12 cellular contexts compared by ENCODE assay signal in the genomic region with DNA sequence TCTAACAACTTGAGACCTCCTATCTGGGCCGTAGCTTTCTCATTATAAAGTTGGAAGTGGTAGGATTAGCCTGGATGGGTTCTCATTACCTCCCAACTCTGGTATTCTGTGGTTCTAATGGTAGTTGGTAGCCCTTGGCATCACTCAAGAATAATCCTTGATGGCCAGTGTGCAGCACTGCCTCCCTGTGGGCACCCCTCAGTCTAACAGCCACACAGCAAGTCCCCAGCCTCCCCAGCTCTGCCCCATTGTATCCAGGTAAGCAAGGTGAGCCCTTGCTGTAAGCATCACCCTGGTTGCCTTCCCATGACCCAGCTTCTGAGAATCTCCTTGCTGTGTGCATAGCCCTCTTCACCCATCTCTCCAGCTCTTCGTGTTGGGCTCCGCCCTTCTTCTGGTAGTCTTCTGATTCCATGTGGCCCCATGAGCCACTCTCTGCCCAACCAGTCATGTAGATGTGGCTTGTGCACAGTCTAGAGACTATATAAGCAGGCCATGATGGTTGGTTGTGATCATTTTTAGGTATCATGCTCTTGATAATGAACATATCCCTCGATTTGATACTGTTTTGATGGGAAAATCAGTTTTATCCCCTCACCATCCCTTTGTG. TPM values are rescaled to one million over a fixed set of nuclear protein-coding genes. Genes with fewer than 3 reads are reported as not detected.
DNase-seq lines count a peak whose midpoint lies in the region; ATAC-seq, FAIRE-seq and TF ChIP-seq lines count a peak whose summit lies in the region.
"Had no signal": no experiment of that assay in that cellular context is flagged by ENCODE, and none has a peak within 500 bp of the region (broad histone marks: within the 10 kb centered on the region; RNA-seq: fewer than 3 reads in every experiment).

No MANE protein-coding gene starts in this region.

- WGBS in suprapubic skin: 87% methylated on average over 4 of the region's 4 CpGs

- POLR2A ChIA-PET in AG04450 (lab: Yijun Ruan, JAX): no interaction called here
- POLR2A ChIA-PET in activated B cell treated with CpG ODN at 0.5 μM for 24 hours (lab: Charles Lee): interaction anchor here (0.9 to 17.3 kb wide), 7 partner anchors 10 to 244 kb away, joined by 3 to 975 read pairs (median 4); a partner anchor contains a TSS

- H3K9me3 ChIP-seq in AG04450 (ENCODE audit: control insufficient read depth, insufficient read depth, low read length) (no peaks in the 10 kb centered on the region), suprapubic skin (no peaks in the 10 kb centered on the region)

- CTCF ChIA-PET in AG04450 (lab: Charles Lee) (interaction anchor here (0.6 to 1.0 kb wide), 2 partner anchors 12 to 42 kb away, joined by 3 read pairs; no protein-coding TSS in a partner anchor), activated B cell treated with CpG ODN at 0.5 μM for 24 hours (lab: Charles Lee) (interaction anchor here (1.2 to 1.3 kb wide), 2 partner anchors 43 to 47 kb away, joined by 3 to 4 read pairs; no protein-coding TSS in a partner anchor)

- H3K27me3 ChIP-seq in AG04450 (ENCODE audit: control insufficient read depth, insufficient read depth, low read length) (no peaks in the 10 kb centered on the region), suprapubic skin (no peaks in the 10 kb centered on the region)

- H3K27ac ChIP-seq in AG04450 (ENCODE audit: low read depth, low read length): no peak overlapping the region
- no peak overlapping the region for H3K27ac ChIP-seq in suprapubic skin

- H3K4me1 Mint-ChIP-seq in activated B cell treated with CpG ODN at 0.5 μM for 24 hours: peaks cover 81% of the 10 kb centered on the region

- TF ChIP-seq POLR2A in suprapubic skin (IDR thresholded peaks at IDR 0.05): no peak

- peak; percentile 65 for FAIRE-seq in GM18507 (lab: Jason Lieb, UNC)
- FAIRE-seq: RCC 7860 had no signal

- intact Hi-C loops in activated B cell treated with CpG ODN at 0.5 μM for 24 hours (cut with micrococcal nuclease): no loop called here

- no peak for DNase-seq in AG04450 (ENCODE audit: low read depth, low spot score)
- no peak for DNase-seq in GM18507 (ENCODE audit: extremely low spot score, insufficient read length, low read depth)
- DNase-seq in activated B cell treated with CpG ODN at 0.5 μM for 24 hours: no peak
- peak; percentile 65 for DNase-seq in iPS-NIHi7 (ENCODE audit: extremely low spot score)
- DNase-seq in hypothalamus (lab: John Stamatoyannopoulos, UW): no peak
- DNase-seq in suprapubic skin (ENCODE audit: low spot score in 2 of 2): no peak
- no peak for DNase-seq in NCI-H2081 (lab: John Stamatoyannopoulos, UW)
- no peak for DNase-seq in NCI-H446 (lab: John Stamatoyannopoulos, UW)
- DNase-seq: activated CD8-positive, alpha-beta memory T cell treated with anti-CD3 and anti-CD28 coated beads, Interleukin-2, amount 50 U/mL, for 4 hours had no signal

- H3K36me3 Mint-ChIP-seq in activated B cell treated with CpG ODN at 0.5 μM for 24 hours (ENCODE audit: low read depth): peaks cover 12% of the 10 kb centered on the region

- peak overlapping the region; percentile 67 for H3K27ac Mint-ChIP-seq in activated B cell treated with CpG ODN at 0.5 μM for 24 hours
- H3K27ac Mint-ChIP-seq: effector memory CD8-positive, alpha-beta T cell had no signal

- H3K4me1 ChIP-seq in suprapubic skin: no peaks in the 10 kb centered on the region

- no peaks in the 10 kb centered on the region for H3K36me3 ChIP-seq in suprapubic skin

- H3K4me3 ChIP-seq in AG04450 (ENCODE audit: low read depth, low read length): no peak overlapping the region
- H3K4me3 ChIP-seq in suprapubic skin: no peak overlapping the region
- H3K4me3 ChIP-seq: lung had no signal

- ATAC-seq in activated B cell treated with CpG ODN at 0.5 μM for 24 hours (ENCODE audit: low read depth): no peak
- ATAC-seq: effector memory CD8-positive, alpha-beta T cell had no signal

- no peaks in the 10 kb centered on the region for H3K27me3 Mint-ChIP-seq in activated B cell treated with CpG ODN at 0.5 μM for 24 hours
- H3K27me3 Mint-ChIP-seq: effector memory CD8-positive, alpha-beta T cell had no signal

- no peaks in the 10 kb centered on the region for H3K9me3 Mint-ChIP-seq in activated B cell treated with CpG ODN at 0.5 μM for 24 hours
- H3K9me3 Mint-ChIP-seq: effector memory CD8-positive, alpha-beta T cell had no signal

- TF ChIP-seq EP300 in suprapubic skin (IDR thresholded peaks at IDR 0.05): no peak

- peak; percentile 5; the same call in 1 of the 2 replicates for TF ChIP-seq CTCF in AG04450 (IDR thresholded peaks at IDR 0.05; ENCODE audit: low read depth, low read length)
- no peak for TF ChIP-seq CTCF in activated B cell treated with CpG ODN at 0.5 μM for 24 hours (IDR thresholded peaks at IDR 0.05)
- TF ChIP-seq CTCF in suprapubic skin (IDR thresholded peaks at IDR 0.05): no peak

- no peak overlapping the region for H3K4me3 Mint-ChIP-seq in activated B cell treated with CpG ODN at 0.5 μM for 24 hours
- H3K4me3 Mint-ChIP-seq: effector memory CD8-positive, alpha-beta T cell had no signal

RNA-seq across cellular contexts. Expression of a gene that starts 57.6 kb away (rescaled TPM):
- polyA plus RNA-seq in AG04450 (2011; rRNA removed): 96.1 and 126 TPM in 2 replicates
- 97.5 and 134 TPM in 2 replicates for polyA minus RNA-seq in AG04450 (2011; rRNA and poly(A)+ RNA removed)
- 315 TPM in 2 replicates for total RNA-seq in activated B cell treated with CpG ODN at 0.5 μM for 24 hours
- total RNA-seq in suprapubic skin: 100 to 1,000 TPM; 132 to 156 (median 141) TPM
